In the genomic region with DNA sequence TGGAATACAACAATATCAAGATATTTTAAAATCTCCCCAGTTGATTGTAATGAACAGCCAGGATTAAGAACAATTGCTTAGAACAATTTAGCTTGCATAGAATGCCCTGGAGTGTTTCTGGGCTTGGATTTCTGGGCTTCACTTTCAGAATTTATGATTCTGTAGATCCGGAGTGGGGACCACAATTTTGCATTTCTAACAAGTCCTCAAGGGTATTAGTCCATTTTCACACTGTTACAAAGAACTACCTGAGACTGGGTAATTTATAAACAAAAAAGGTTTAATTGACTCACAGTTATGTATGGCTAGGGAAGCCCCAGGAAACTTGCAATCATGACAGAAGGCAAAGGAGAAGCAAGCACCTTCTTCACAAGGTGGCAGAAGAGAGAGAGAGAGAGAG, we compare ENCODE assay signal across 17 cellular contexts. TPM values are rescaled to one million over a fixed set of nuclear protein-coding genes. Genes with fewer than 3 reads are reported as not detected.
"Had no signal": no experiment of that assay in that cellular context is flagged by ENCODE, and none has a peak within 500 bp of the region (broad histone marks: within the 10 kb centered on the region; RNA-seq: fewer than 3 reads in every experiment).

No MANE protein-coding gene starts in this region.

- H3K36me3 ChIP-seq: sigmoid colon, spleen, stomach, upper lobe of left lung had no signal

- H3K9me3 ChIP-seq: sigmoid colon, spleen, stomach, testis, upper lobe of left lung had no signal

- ATAC-seq: activated CD8-positive, alpha-beta T cell treated with anti-CD3 and anti-CD28 coated beads for 36 hours; activated naive CD4-positive, alpha-beta T cell treated with anti-CD3 and anti-CD28 coated beads, Interleukin-2, amount 50 U/mL, for 72 hours; left colon had no signal

- H3K4me1 ChIP-seq: sigmoid colon, testis, upper lobe of left lung had no signal

- FAIRE-seq: colon, islet of Langerhans had no signal

- DNase-seq: activated CD4-positive, alpha-beta T cell treated with anti-CD3 and anti-CD28 coated beads for 48 hours; activated CD8-positive, alpha-beta T cell treated with anti-CD3 and anti-CD28 coated beads for 36 hours; activated gamma-delta T cell; activated T-cell treated with anti-CD3 and anti-CD28 coated beads, Interleukin-2, amount 50 U/mL, for 48 hours; amniotic stem cell; left colon; midbrain; sigmoid colon; spleen; stomach; testis; upper lobe of left lung had no signal

- H3K27ac ChIP-seq: sigmoid colon, spleen, stomach, testis, upper lobe of left lung, VCaP had no signal

- H3K4me3 ChIP-seq: lung, sigmoid colon, spleen, stomach, testis, upper lobe of left lung had no signal

- H3K27me3 ChIP-seq: sigmoid colon, spleen, stomach, testis, upper lobe of left lung had no signal

RNA-seq across cellular contexts. Expression of gene MYRIP, which starts 54.3 kb away (rescaled TPM):
- total RNA-seq: activated CD8-positive, alpha-beta T cell treated with anti-CD3 and anti-CD28 coated beads for 36 hours; activated naive CD4-positive, alpha-beta T cell treated with anti-CD3 and anti-CD28 coated beads, Interleukin-2, amount 50 U/mL, for 72 hours had no signal
